In the genomic region with DNA sequence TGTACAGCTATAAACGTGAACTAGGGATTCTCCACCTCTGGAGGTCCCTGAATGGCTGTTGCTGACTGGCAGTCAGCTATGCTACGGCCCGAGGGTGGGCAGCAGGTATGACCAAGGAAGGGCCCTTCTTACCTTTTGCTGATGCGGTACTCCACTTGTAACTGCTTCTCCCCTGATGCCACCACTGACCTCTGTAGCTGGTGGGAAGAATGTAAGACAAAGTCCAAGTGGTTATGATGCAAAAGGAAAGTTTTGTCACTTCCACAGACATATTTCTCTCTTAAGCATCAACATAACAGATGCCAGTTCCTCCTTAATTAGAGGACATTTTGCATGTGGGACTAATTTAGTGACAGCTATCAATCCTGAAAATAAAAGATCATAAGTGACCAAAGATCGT, we compare ENCODE assay signal across 31 cellular contexts. TPM values are rescaled to one million over a fixed set of nuclear protein-coding genes. Genes with fewer than 3 reads are reported as not detected.
DNase-seq lines count a peak whose midpoint lies in the region; ATAC-seq, FAIRE-seq and TF ChIP-seq lines count a peak whose summit lies in the region.
"Had no signal": no experiment of that assay in that cellular context is flagged by ENCODE, and none has a peak within 500 bp of the region (broad histone marks: within the 10 kb centered on the region; RNA-seq: fewer than 3 reads in every experiment).

No MANE protein-coding gene starts in this region.

- ATAC-seq in omental fat pad (ENCODE audit: low FRiP score): peak; percentile 6
- ATAC-seq: stimulated activated naive CD8-positive, alpha-beta T cell treated with anti-CD3 and anti-CD28 coated beads, Interleukin-15, amount 100 ng/mL, for 72 hours had no signal

- TF ChIP-seq CTCF in MCF 10A (IDR thresholded peaks at IDR 0.05; ENCODE audit: unreplicated experiment) (no peak), breast epithelium (IDR thresholded peaks at IDR 0.05) (no peak), esophagus muscularis mucosa (IDR thresholded peaks at IDR 0.05) (no peak), omental fat pad (IDR thresholded peaks at IDR 0.05) (no peak), uterus (IDR thresholded peaks at IDR 0.05) (no peak)

- no TSS peak for BruUV-seq in MCF 10A (replicated peaks; lab: Mats Ljungman, UMichigan)

- CTCF ChIA-PET in MCF 10A (lab: Yijun Ruan, JAX): interaction anchor here (0.6 to 1.7 kb wide), 4 partner anchors 24 to 374 kb away, joined by 3 to 7 read pairs (median 4); no protein-coding TSS in a partner anchor

- H3K27ac Mint-ChIP-seq in MCF 10A (ENCODE audit: low read depth, unreplicated experiment): peak overlapping the region; percentile 55
- H3K27ac Mint-ChIP-seq: activated naive CD8-positive, alpha-beta T cell treated with anti-CD3 and anti-CD28 coated beads, Interleukin-2, amount 10 ng/mL, durations not matched to agents 7 days and 5 days; activated T-helper 2 cell treated with anti-CD3 and anti-CD28 coated beads, Interferon-gamma antibody, Interleukin-2, Interleukin-4, amounts not matched to agents 10 μg/mL and 5 μg/mL and 100 μg/mL, durations not matched to agents 14 hours and 24 hours and 36 hours; stimulated activated naive CD8-positive, alpha-beta T cell treated with anti-CD3 and anti-CD28 coated beads, Interleukin-15, amount 100 ng/mL, for 72 hours had no signal

- H3K4me3 ChIP-seq in breast epithelium: no peak overlapping the region
- no peak overlapping the region for H3K4me3 ChIP-seq in esophagus muscularis mucosa
- H3K4me3 ChIP-seq in uterus: no peak overlapping the region
- H3K4me3 ChIP-seq: BLaER1, esophagus squamous epithelium, heart right ventricle, left lung, psoas muscle, tibial nerve had no signal

- H3K27ac ChIP-seq in breast epithelium: peak overlapping the region in 1 of 2 donors; percentile 57
- peak overlapping the region; percentile 66 to 74 (median 72) for H3K27ac ChIP-seq in esophagus muscularis mucosa (replicated peaks in 1 of 4)
- peak overlapping the region; percentile 67 to 72 for H3K27ac ChIP-seq in uterus
- H3K27ac ChIP-seq: BLaER1, HL-60, psoas muscle had no signal

- 70% methylated on average over 5 of the region's 5 CpGs for WGBS in esophagus muscularis mucosa

- intact Hi-C loops in MCF 10A (cut with micrococcal nuclease): no loop called here
- intact Hi-C loops in breast epithelium (cut with DNase I; ENCODE audit: low total_unique reads): no loop called here
- intact Hi-C loops in esophagus muscularis mucosa (cut with DNase I): loop anchor here (5.0 kb wide), 1 partner anchor 43 kb away; no protein-coding TSS in a partner anchor
- intact Hi-C loops in uterus (cut with DNase I; ENCODE audit: low total_unique reads): no loop called here

- POLR2A ChIA-PET in MCF 10A (lab: Yijun Ruan, JAX): interaction anchor here (0.5 to 1.4 kb wide), 6 partner anchors 8 to 312 kb away, joined by 3 to 5 read pairs (median 4); partner anchors contain the start of gene PGM2L1

- no peaks in the 10 kb centered on the region for H3K27me3 Mint-ChIP-seq in MCF 10A (ENCODE audit: insufficient read depth, unreplicated experiment)
- H3K27me3 Mint-ChIP-seq: stimulated activated naive CD8-positive, alpha-beta T cell treated with anti-CD3 and anti-CD28 coated beads, Interleukin-15, amount 100 ng/mL, for 72 hours had no signal

- H3K9me3 Mint-ChIP-seq in MCF 10A (ENCODE audit: unreplicated experiment): no peaks in the 10 kb centered on the region
- H3K9me3 Mint-ChIP-seq: activated naive CD8-positive, alpha-beta T cell treated with anti-CD3 and anti-CD28 coated beads, Interleukin-2, amount 10 ng/mL, durations not matched to agents 7 days and 5 days; activated T-helper 2 cell treated with anti-CD3 and anti-CD28 coated beads, Interferon-gamma antibody, Interleukin-2, Interleukin-4, amounts not matched to agents 10 μg/mL and 5 μg/mL and 100 μg/mL, durations not matched to agents 14 hours and 24 hours and 36 hours; stimulated activated naive CD8-positive, alpha-beta T cell treated with anti-CD3 and anti-CD28 coated beads, Interleukin-15, amount 100 ng/mL, for 72 hours had no signal

- no peaks in the 10 kb centered on the region for H3K9me3 ChIP-seq in breast epithelium
- H3K9me3 ChIP-seq in esophagus muscularis mucosa: no peaks in the 10 kb centered on the region
- H3K9me3 ChIP-seq in uterus: no peaks in the 10 kb centered on the region
- H3K9me3 ChIP-seq: Caco-2, esophagus squamous epithelium, heart right ventricle, left lung, psoas muscle, tibial nerve had no signal

- peaks cover 20% of the 10 kb centered on the region for H3K4me1 Mint-ChIP-seq in MCF 10A (ENCODE audit: insufficient read depth, unreplicated experiment)
- H3K4me1 Mint-ChIP-seq: activated naive CD8-positive, alpha-beta T cell treated with anti-CD3 and anti-CD28 coated beads, Interleukin-2, amount 10 ng/mL, durations not matched to agents 7 days and 5 days; stimulated activated naive CD8-positive, alpha-beta T cell treated with anti-CD3 and anti-CD28 coated beads, Interleukin-15, amount 100 ng/mL, for 72 hours had no signal

- H3K27me3 ChIP-seq in breast epithelium (no peaks in the 10 kb centered on the region), esophagus muscularis mucosa (no peaks in the 10 kb centered on the region), uterus (no peaks in the 10 kb centered on the region)
- H3K27me3 ChIP-seq: BLaER1, esophagus squamous epithelium, heart right ventricle, left lung, tibial nerve had no signal

- FAIRE-seq in frontal cortex (lab: Jason Lieb, UNC): no peak
- FAIRE-seq: GM12891 had no signal

- TF ChIP-seq POLR2A in breast epithelium (IDR thresholded peaks at IDR 0.05) (no peak), esophagus muscularis mucosa (IDR thresholded peaks at IDR 0.05; ENCODE audit: low read depth) (no peak), uterus (IDR thresholded peaks at IDR 0.05) (no peak)

- no peak overlapping the region for H3K4me3 Mint-ChIP-seq in MCF 10A (ENCODE audit: unreplicated experiment)
- H3K4me3 Mint-ChIP-seq: activated naive CD8-positive, alpha-beta T cell treated with anti-CD3 and anti-CD28 coated beads, Interleukin-2, amount 10 ng/mL, durations not matched to agents 7 days and 5 days; stimulated activated naive CD8-positive, alpha-beta T cell treated with anti-CD3 and anti-CD28 coated beads, Interleukin-15, amount 100 ng/mL, for 72 hours had no signal

- no peaks in the 10 kb centered on the region for H3K36me3 Mint-ChIP-seq in MCF 10A (ENCODE audit: insufficient read depth, unreplicated experiment)
- H3K36me3 Mint-ChIP-seq: activated naive CD8-positive, alpha-beta T cell treated with anti-CD3 and anti-CD28 coated beads, Interleukin-2, amount 10 ng/mL, durations not matched to agents 7 days and 5 days had no signal

- TF ChIP-seq EP300 in esophagus muscularis mucosa (IDR thresholded peaks at IDR 0.05): no peak

- DNase-seq in MCF 10A (ENCODE audit: unreplicated experiment) (no peak), breast epithelium (ENCODE audit: low spot score in 2 of 2) (no peak), esophagus muscularis mucosa (ENCODE audit: extremely low spot score) (no peak), omental fat pad (ENCODE audit: low spot score) (no peak), uterus (no peak), kidney glomerular epithelial cell (lab: John Stamatoyannopoulos, UW) (no peak), frontal cortex (ENCODE audit: low spot score in 2 of 2) (no peak), foreskin melanocyte (no peak)
- DNase-seq: 8988T; activated CD4-positive, alpha-beta T cell treated with anti-CD3 and anti-CD28 coated beads, Interleukin-2, amount 50 U/mL, for 48 hours; activated CD8-positive, alpha-beta memory T cell treated with anti-CD3 and anti-CD28 coated beads, Interleukin-2, amount 50 U/mL, for 48 hours; activated naive CD8-positive, alpha-beta T cell treated with anti-CD3 and anti-CD28 coated beads, Interleukin-2, amount 10 ng/mL, durations not matched to agents 7 days and 5 days; Caco-2; DND-41; effector memory CD4-positive, alpha-beta T cell; esophagus squamous epithelium; midbrain; NCI-H1417 treated with DMSO at 0.1 percent for 48 hours; NCI-H524 treated with DMSO at 0.1 percent for 48 hours; RPMI8226; stimulated activated CD4-positive, alpha-beta T cell treated with anti-CD3 and anti-CD28 coated beads, Interleukin-12 subunit alpha, Interleukin-12 subunit beta, amount 100 ng/mL, for 4 hours; stimulated activated naive CD8-positive, alpha-beta T cell treated with anti-CD3 and anti-CD28 coated beads, Interleukin-15, amount 100 ng/mL, for 72 hours; T-helper 9 cell had no signal

- H3K4me1 ChIP-seq in breast epithelium (no peaks in the 10 kb centered on the region), esophagus muscularis mucosa (peaks cover 0 to 43% (median 29%) of the 10 kb centered on the region in 4 donors), uterus (no peaks in the 10 kb centered on the region)
- H3K4me1 ChIP-seq: BLaER1, esophagus squamous epithelium, psoas muscle, tibial nerve had no signal

- no peaks in the 10 kb centered on the region for H3K36me3 ChIP-seq in breast epithelium
- H3K36me3 ChIP-seq in esophagus muscularis mucosa: no peaks in the 10 kb centered on the region
- no peaks in the 10 kb centered on the region for H3K36me3 ChIP-seq in uterus
- H3K36me3 ChIP-seq: BLaER1, esophagus squamous epithelium, heart right ventricle, left lung, tibial nerve had no signal

RNA-seq across cellular contexts. Expression of gene P4HA3, which starts 32.2 kb away (rescaled TPM):
- total RNA-seq in MCF 10A (2022) (0.15 and 0.93 TPM in 2 replicates), breast epithelium (under 1 TPM; 0.29 to 0.66 (median 0.48) TPM), esophagus muscularis mucosa (1 to 10 TPM in 2 of 4 donors, under 1 TPM in 2; 0.71 to 2.1 (median 1.1) TPM), omental fat pad (1 to 10 TPM in 2 of 4 donors, under 1 TPM in 2; 0.50 to 4.4 (median 1.6) TPM), uterus (1 to 10 TPM in 1 of 4 donors, under 1 TPM in 2, not detected in 1; 0.51 to 1.9 (median 0.64) TPM), frontal cortex (0.41 TPM)
- total RNA-seq: activated naive CD8-positive, alpha-beta T cell treated with anti-CD3 and anti-CD28 coated beads, Interleukin-2, amount 10 ng/mL, durations not matched to agents 7 days and 5 days; activated T-helper 2 cell treated with anti-CD3 and anti-CD28 coated beads, Interferon-gamma antibody, Interleukin-2, Interleukin-4, amounts not matched to agents 10 μg/mL and 5 μg/mL and 100 μg/mL, durations not matched to agents 14 hours and 24 hours and 36 hours; Caco-2 had no signal
